In the genomic region with DNA sequence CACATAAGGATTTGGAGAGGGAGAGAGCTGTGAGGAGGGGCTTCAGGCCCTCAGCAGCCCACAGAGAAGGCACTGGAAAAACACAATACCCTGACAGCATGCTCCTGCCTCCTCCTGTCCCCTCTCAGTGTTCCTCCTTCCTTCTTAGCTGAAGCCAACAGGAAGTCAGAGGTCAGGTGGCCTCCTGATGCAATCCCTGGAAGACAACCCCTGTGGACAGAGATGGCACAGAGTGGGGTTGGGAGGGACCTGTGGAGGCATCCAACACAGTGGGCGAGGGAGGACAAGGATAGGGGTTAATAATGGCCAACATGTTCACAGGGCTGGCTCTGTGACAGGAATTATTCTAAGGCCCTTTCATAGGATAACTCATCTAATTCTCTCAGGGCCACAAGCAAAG, we compare ENCODE assay signal across 1 cellular context.
TF ChIP-seq lines count a peak whose summit lies in the region.

No MANE protein-coding gene starts in this region.

TF ChIP-seq in GM12878, 131 proteins besides CTCF, POLR2A, EP300 and RAD21:
- TF ChIP-seq RELA (IDR thresholded peaks at IDR 0.05; ENCODE audit: borderline replicate concordance, partially characterized antibody) = no peak
- TF ChIP-seq TAF1 (IDR thresholded peaks at IDR 0.05; ENCODE audit: borderline replicate concordance, low read depth, low read length) = no peak
- no peak for TF ChIP-seq PAX5 (IDR thresholded peaks at IDR 0.05; ENCODE audit: borderline replicate concordance, low read depth, low read length)
- no peak for TF ChIP-seq SUPT20H (IDR thresholded peaks at IDR 0.05; ENCODE audit: borderline replicate concordance, control insufficient read depth, low read depth, low read length)
- TF ChIP-seq, protein P1, sequence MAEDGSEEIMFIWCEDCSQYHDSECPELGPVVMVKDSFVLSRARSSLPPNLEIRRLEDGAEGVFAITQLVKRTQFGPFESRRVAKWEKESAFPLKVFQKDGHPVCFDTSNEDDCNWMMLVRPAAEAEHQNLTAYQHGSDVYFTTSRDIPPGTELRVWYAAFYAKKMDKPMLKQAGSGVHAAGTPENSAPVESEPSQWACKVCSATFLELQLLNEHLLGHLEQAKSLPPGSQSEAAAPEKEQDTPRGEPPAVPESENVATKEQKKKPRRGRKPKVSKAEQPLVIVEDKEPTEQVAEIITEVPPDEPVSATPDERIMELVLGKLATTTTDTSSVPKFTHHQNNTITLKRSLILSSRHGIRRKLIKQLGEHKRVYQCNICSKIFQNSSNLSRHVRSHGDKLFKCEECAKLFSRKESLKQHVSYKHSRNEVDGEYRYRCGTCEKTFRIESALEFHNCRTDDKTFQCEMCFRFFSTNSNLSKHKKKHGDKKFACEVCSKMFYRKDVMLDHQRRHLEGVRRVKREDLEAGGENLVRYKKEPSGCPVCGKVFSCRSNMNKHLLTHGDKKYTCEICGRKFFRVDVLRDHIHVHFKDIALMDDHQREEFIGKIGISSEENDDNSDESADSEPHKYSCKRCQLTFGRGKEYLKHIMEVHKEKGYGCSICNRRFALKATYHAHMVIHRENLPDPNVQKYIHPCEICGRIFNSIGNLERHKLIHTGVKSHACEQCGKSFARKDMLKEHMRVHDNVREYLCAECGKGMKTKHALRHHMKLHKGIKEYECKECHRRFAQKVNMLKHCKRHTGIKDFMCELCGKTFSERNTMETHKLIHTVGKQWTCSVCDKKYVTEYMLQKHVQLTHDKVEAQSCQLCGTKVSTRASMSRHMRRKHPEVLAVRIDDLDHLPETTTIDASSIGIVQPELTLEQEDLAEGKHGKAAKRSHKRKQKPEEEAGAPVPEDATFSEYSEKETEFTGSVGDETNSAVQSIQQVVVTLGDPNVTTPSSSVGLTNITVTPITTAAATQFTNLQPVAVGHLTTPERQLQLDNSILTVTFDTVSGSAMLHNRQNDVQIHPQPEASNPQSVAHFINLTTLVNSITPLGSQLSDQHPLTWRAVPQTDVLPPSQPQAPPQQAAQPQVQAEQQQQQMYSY (CRISPR knock-in tag; IDR thresholded peaks at IDR 0.05) = no peak
- TF ChIP-seq CREB1 (IDR thresholded peaks at IDR 0.05; ENCODE audit: low read depth) = no peak
TF ChIP-seq in GM12878: peak in this region for 0.
